Comparison of ENCODE assay signal across 9 cellular contexts in genomic region chr10:24457661-24458318, GRCh38.
A peak's percentile ranks its signal among the peaks of the same experiment; 100 is the strongest.
DNase-seq lines count a peak whose midpoint lies in the region; ATAC-seq and TF ChIP-seq lines count a peak whose summit lies in the region.
"Had no signal": no experiment of that assay in that cellular context is flagged by ENCODE, and none has a peak within 500 bp of the region (broad histone marks: within the 10 kb centered on the region; RNA-seq: fewer than 3 reads in every experiment).

No MANE protein-coding gene starts in this region.

- POLR2A ChIA-PET in A673 (lab: Charles Lee; ENCODE audit: low non-redundant PET) (no interaction called here), MCF 10A (lab: Yijun Ruan, JAX) (interaction anchor here (0.7 to 8.8 kb wide), 16 partner anchors 8 to 202 kb away, joined by 3 to 78 read pairs (median 5); no protein-coding TSS in a partner anchor), OCI-LY7 (lab: Charles Lee) (no interaction called here)

- H3K9me3 Mint-ChIP-seq in MCF 10A (ENCODE audit: unreplicated experiment): no peaks in the 10 kb centered on the region

- peaks cover 36% of the 10 kb centered on the region for H3K36me3 Mint-ChIP-seq in MCF 10A (ENCODE audit: insufficient read depth, unreplicated experiment)

- H3K27ac Mint-ChIP-seq in MCF 10A (ENCODE audit: low read depth, unreplicated experiment): peak overlapping the region; percentile 97

- peaks cover 16% of the 10 kb centered on the region for H3F3A ChIP-seq in MM.1S (ENCODE audit: insufficient read depth, low read length)

- DNase-seq in A673 (ENCODE audit: low spot score) (no peak), MCF 10A (ENCODE audit: unreplicated experiment) (peak; percentile 92), left lobe of liver (ENCODE audit: low spot score) (no peak), OCI-LY7 (ENCODE audit: low spot score) (no peak), NCI-H510A treated with DMSO at 0.1 percent for 48 hours (lab: John Stamatoyannopoulos, UW) (no peak), MM.1S (no peak)
- DNase-seq: transverse colon had no signal

- H3K27ac ChIP-seq in A673 (ENCODE audit: low read depth, low read length, poor library complexity, severe bottlenecking) (peak overlapping the region; percentile 67), HUES48 (ENCODE audit: low read depth, low read length) (peak overlapping the region; percentile 0), OCI-LY7 (ENCODE audit: low read depth, low read length, poor library complexity, severe bottlenecking) (no peak overlapping the region), MM.1S (ENCODE audit: low read length) (no peak overlapping the region)
- H3K27ac ChIP-seq: transverse colon had no signal

- BruUV-seq in A673 (replicated peaks; lab: Mats Ljungman, UMichigan) (no TSS peak), MCF 10A (replicated peaks; lab: Mats Ljungman, UMichigan) (no TSS peak), OCI-LY7 (replicated peaks; lab: Mats Ljungman, UMichigan) (no TSS peak)

- peaks cover 2% of the 10 kb centered on the region for H3K36me3 ChIP-seq in A673 (ENCODE audit: insufficient read depth, low read length, poor library complexity, severe bottlenecking)
- no peaks in the 10 kb centered on the region for H3K36me3 ChIP-seq in HUES48 (ENCODE audit: control insufficient read depth, insufficient read depth, low read length)
- H3K36me3 ChIP-seq in OCI-LY7 (ENCODE audit: insufficient read depth, low read length): no peaks in the 10 kb centered on the region
- no peaks in the 10 kb centered on the region for H3K36me3 ChIP-seq in MM.1S (replicated peaks; ENCODE audit: insufficient read depth, low read length)
- H3K36me3 ChIP-seq: transverse colon had no signal

- TF ChIP-seq CTCF in A673 (conservative IDR thresholded peaks at IDR 0.05; ENCODE audit: low read depth, low read length): no peak
- TF ChIP-seq CTCF in MCF 10A (IDR thresholded peaks at IDR 0.05; ENCODE audit: unreplicated experiment): no peak
- no peak for TF ChIP-seq CTCF in OCI-LY7 (conservative IDR thresholded peaks at IDR 0.05; ENCODE audit: low read length)
- no peak for TF ChIP-seq CTCF in MM.1S (IDR thresholded peaks at IDR 0.05; ENCODE audit: low read length)

- ATAC-seq in left lobe of liver (peak; percentile 72), GM21526 (IDR thresholded peaks at IDR 0.05; ENCODE audit: low FRiP score, unreplicated experiment) (no peak)

- H2AFZ ChIP-seq in OCI-LY7 (ENCODE audit: low read length): no peak overlapping the region
- H2AFZ ChIP-seq in MM.1S (ENCODE audit: low read length): no peak overlapping the region

- intact Hi-C loops in A673 (cut with micrococcal nuclease; ENCODE audit: unreplicated experiment): no loop called here
- intact Hi-C loops in MCF 10A (cut with micrococcal nuclease): no loop called here
- intact Hi-C loops in OCI-LY7 (cut with micrococcal nuclease; ENCODE audit: unreplicated experiment): no loop called here

- H4K20me1 ChIP-seq in OCI-LY7 (ENCODE audit: insufficient read depth, low read length): no peaks in the 10 kb centered on the region
- H4K20me1 ChIP-seq in MM.1S (ENCODE audit: insufficient read depth, low read length): no peaks in the 10 kb centered on the region

- H3K9ac ChIP-seq in HUES48 (ENCODE audit: low read depth, low read length) (no peak overlapping the region), MM.1S (ENCODE audit: low read length) (no peak overlapping the region)

- H3K4me3 Mint-ChIP-seq in MCF 10A (ENCODE audit: unreplicated experiment): peak overlapping the region; percentile 57

- no peak overlapping the region for H3K4me2 ChIP-seq in OCI-LY7 (ENCODE audit: low read length)
- H3K4me2 ChIP-seq in MM.1S (ENCODE audit: low read depth, low read length): no peak overlapping the region

- H3K27me3 Mint-ChIP-seq in MCF 10A (ENCODE audit: insufficient read depth, unreplicated experiment): no peaks in the 10 kb centered on the region

- no peaks in the 10 kb centered on the region for H3K9me3 ChIP-seq in A673 (ENCODE audit: low read depth, low read length, poor library complexity, severe bottlenecking)
- H3K9me3 ChIP-seq in HUES48 (ENCODE audit: control insufficient read depth, insufficient read depth, low read length): no peaks in the 10 kb centered on the region
- no peaks in the 10 kb centered on the region for H3K9me3 ChIP-seq in OCI-LY7 (ENCODE audit: low read length)
- H3K9me3 ChIP-seq in MM.1S (replicated peaks; ENCODE audit: insufficient read depth, low read length): no peaks in the 10 kb centered on the region
- H3K9me3 ChIP-seq: transverse colon had no signal

- peaks cover 79% of the 10 kb centered on the region for H3K4me1 ChIP-seq in A673 (ENCODE audit: insufficient read depth, low read length, poor library complexity, severe bottlenecking)
- peaks cover 6% of the 10 kb centered on the region; the same call in 1 of the 2 replicates for H3K4me1 ChIP-seq in HUES48 (ENCODE audit: control insufficient read depth, insufficient read depth, low read length)
- no peaks in the 10 kb centered on the region for H3K4me1 ChIP-seq in OCI-LY7 (ENCODE audit: insufficient read depth, low read length, poor library complexity, severe bottlenecking)
- H3K4me1 ChIP-seq in MM.1S (ENCODE audit: low read length): peaks cover 43% of the 10 kb centered on the region

- no peaks in the 10 kb centered on the region for H3K79me2 ChIP-seq in OCI-LY7 (ENCODE audit: insufficient read depth, low read depth, low read length)
- peaks cover 90% of the 10 kb centered on the region for H3K79me2 ChIP-seq in MM.1S (ENCODE audit: low read length)

- no peak overlapping the region for H3K4me3 ChIP-seq in A673 (ENCODE audit: low read depth, low read length, poor library complexity, severe bottlenecking)
- no peak overlapping the region for H3K4me3 ChIP-seq in HUES48 (ENCODE audit: low read depth, low read length)
- no peak overlapping the region for H3K4me3 ChIP-seq in OCI-LY7 (ENCODE audit: low read depth, low read length, poor library complexity, severe bottlenecking)
- H3K4me3 ChIP-seq in MM.1S (ENCODE audit: low read length): no peak overlapping the region
- H3K4me3 ChIP-seq: transverse colon had no signal

- H3K4me1 Mint-ChIP-seq in MCF 10A (ENCODE audit: insufficient read depth, unreplicated experiment): peaks cover 28% of the 10 kb centered on the region

- CTCF ChIA-PET in A673 (lab: Charles Lee) (no interaction called here), MCF 10A (lab: Yijun Ruan, JAX) (interaction anchor here (0.9 to 1.9 kb wide), 6 partner anchors 22 to 209 kb away, joined by 3 to 5 read pairs (median 4); no protein-coding TSS in a partner anchor), OCI-LY7 (lab: Charles Lee; ENCODE audit: unreplicated experiment) (interaction anchor here (0.6 kb wide), 1 partner anchor 249 kb away, joined by 4 read pairs; no protein-coding TSS in a partner anchor)

- no peaks in the 10 kb centered on the region for H3K9me2 ChIP-seq in OCI-LY7 (ENCODE audit: insufficient read depth, low read length)
- H3K9me2 ChIP-seq in MM.1S (replicated peaks; ENCODE audit: insufficient read depth, low read length): no peaks in the 10 kb centered on the region

- H3K27me3 ChIP-seq in A673 (replicated peaks; ENCODE audit: insufficient read depth, low read depth, low read length, poor library complexity): no peaks in the 10 kb centered on the region
- no peaks in the 10 kb centered on the region for H3K27me3 ChIP-seq in HUES48 (ENCODE audit: control insufficient read depth, insufficient read depth, low read length)
- no peaks in the 10 kb centered on the region for H3K27me3 ChIP-seq in MM.1S (replicated peaks; ENCODE audit: insufficient read depth, low read length)
- H3K27me3 ChIP-seq: transverse colon had no signal

Comparison
In these comparisons a context has a peak if more than half of its experiments do, and no peak if none do; other contexts are left out.
1. H3K27ac ChIP-seq: peak in A673 (single experiment) and HUES48 (single experiment); none in OCI-LY7 (single experiment) and MM.1S (single experiment).